In genomic region chrX:152941328-152942111, GRCh38 we compare ENCODE assay signal across 8 cellular contexts. TPM values are rescaled to one million over a fixed set of nuclear protein-coding genes. Genes with fewer than 3 reads are reported as not detected.
DNase-seq lines count a peak whose midpoint lies in the region; ATAC-seq and TF ChIP-seq lines count a peak whose summit lies in the region.

No MANE protein-coding gene starts in this region.

- DNase-seq in DMS53 treated with DMSO at 0.1 percent for 48 hours (lab: John Stamatoyannopoulos, UW; ENCODE audit: unreplicated experiment) (peak; percentile 78), OCI-LY7 (ENCODE audit: low spot score) (peak; percentile 95), epithelial cell of proximal tubule (ENCODE audit: low read depth) (no peak), mucosa of gallbladder (ENCODE audit: low spot score) (peak; percentile 93)
- peak; percentile 90 for DNase-seq in activated T-cell treated with anti-CD3 and anti-CD28 coated beads, Interleukin-2, amount 50 U/mL, for 1 hour
- DNase-seq in stimulated activated CD8-positive, alpha-beta memory T cell treated with anti-CD3 and anti-CD28 coated beads, Interleukin-4, amount 100 ng/mL, for 4 hours (ENCODE audit: low read depth in 2 of 2, low spot score in 1 of 2): peak; percentile 66 to 78

- peak overlapping the region; percentile 93 for H3K4me2 ChIP-seq in OCI-LY7 (ENCODE audit: low read length)

- peak; percentile 71 for TF ChIP-seq CTCF in OCI-LY7 (conservative IDR thresholded peaks at IDR 0.05; ENCODE audit: low read length)
- TF ChIP-seq CTCF in epithelial cell of proximal tubule (conservative IDR thresholded peaks at IDR 0.05; ENCODE audit: low read depth, low read length): peak; percentile 36

- peak overlapping the region; percentile 74 for H2AFZ ChIP-seq in OCI-LY7 (ENCODE audit: low read length)

- H3K27ac Mint-ChIP-seq in IgD-negative memory B cell: peak overlapping the region; percentile 68 to 95 (median 87)

- H3K4me1 ChIP-seq in OCI-LY7 (ENCODE audit: insufficient read depth, low read length, poor library complexity, severe bottlenecking): peaks cover 7% of the 10 kb centered on the region

- no peaks in the 10 kb centered on the region for H4K20me1 ChIP-seq in OCI-LY7 (ENCODE audit: insufficient read depth, low read length)

- H3K9me2 ChIP-seq in OCI-LY7 (ENCODE audit: insufficient read depth, low read length): no peaks in the 10 kb centered on the region

- BruUV-seq in OCI-LY7 (replicated peaks; lab: Mats Ljungman, UMichigan): no TSS peak

- POLR2A ChIA-PET in OCI-LY7 (lab: Charles Lee): interaction anchor here (0.9 to 1.6 kb wide), 3 partner anchors 9 to 12 kb away, joined by 3 to 9 read pairs (median 3); no protein-coding TSS in a partner anchor

- intact Hi-C loops in OCI-LY7 (cut with micrococcal nuclease; ENCODE audit: unreplicated experiment): loop anchor here (5.0 kb wide), 1 partner anchor 566 kb away; no protein-coding TSS in a partner anchor

- peaks cover 1% of the 10 kb centered on the region for H3K27me3 Mint-ChIP-seq in IgD-negative memory B cell

- peak overlapping the region; percentile 85 to 92 (median 88) for H3K4me3 Mint-ChIP-seq in IgD-negative memory B cell

- H3K36me3 Mint-ChIP-seq in IgD-negative memory B cell: peaks cover 4% of the 10 kb centered on the region

- H3K9me3 Mint-ChIP-seq in IgD-negative memory B cell: no peaks in the 10 kb centered on the region

- no peaks in the 10 kb centered on the region for H3K79me2 ChIP-seq in OCI-LY7 (ENCODE audit: insufficient read depth, low read depth, low read length)

- H3K9me3 ChIP-seq in OCI-LY7 (ENCODE audit: low read length): no peaks in the 10 kb centered on the region

- CTCF ChIA-PET in OCI-LY7 (lab: Charles Lee; ENCODE audit: unreplicated experiment): interaction anchor here (0.7 to 1.4 kb wide), 2 partner anchors 29 to 91 kb away, joined by 3 read pairs; no protein-coding TSS in a partner anchor

- H3K27ac ChIP-seq in OCI-LY7 (ENCODE audit: low read depth, low read length, poor library complexity, severe bottlenecking): peak overlapping the region; percentile 34

- H3K4me3 ChIP-seq in OCI-LY7 (ENCODE audit: low read depth, low read length, poor library complexity, severe bottlenecking) (peak overlapping the region; percentile 93), epithelial cell of proximal tubule (ENCODE audit: low read depth, low read length) (peak overlapping the region; percentile 73)

- no peaks in the 10 kb centered on the region for H3K36me3 ChIP-seq in OCI-LY7 (ENCODE audit: insufficient read depth, low read length)

- peak; percentile 77 for ATAC-seq in GM21576 (IDR thresholded peaks at IDR 0.05; ENCODE audit: unreplicated experiment)

- H3K4me1 Mint-ChIP-seq in IgD-negative memory B cell: peaks cover 0 to 4% (median 2%) of the 10 kb centered on the region in 3 donors

RNA-seq across cellular contexts. Expression of gene ZNF185, which starts 43.7 kb away (rescaled TPM):
- polyA plus RNA-seq in IgD-negative memory B cell: 2.0 TPM
- total RNA-seq in OCI-LY7 (2014; rRNA removed; shearing (Covaris generic)): 0.73 and 1.4 TPM in 2 replicates
- total RNA-seq in OCI-LY7 (2022) (20.7 and 21.3 TPM in 2 replicates), epithelial cell of proximal tubule (14.4 and 41.6 TPM in 2 replicates), mucosa of gallbladder (16.5 TPM)

RNA-seq across cellular contexts. Expression of gene PNMA5, which starts 52.4 kb away (rescaled TPM):
- 0.19 TPM for polyA plus RNA-seq in IgD-negative memory B cell
- not detected in 2 replicates for total RNA-seq in OCI-LY7 (2014; rRNA removed; shearing (Covaris generic))
- total RNA-seq in OCI-LY7 (2022) (not detected in 2 replicates), epithelial cell of proximal tubule (not detected in 2 replicates), mucosa of gallbladder (not detected)
